Comparison of ENCODE assay signal across 20 cellular contexts in genomic region chr4:99710681-99711345, GRCh38. TPM values are rescaled to one million over a fixed set of nuclear protein-coding genes. Genes with fewer than 3 reads are reported as not detected.
A peak's percentile ranks its signal among the peaks of the same experiment; 100 is the strongest.
DNase-seq lines count a peak whose midpoint lies in the region; ATAC-seq, FAIRE-seq and TF ChIP-seq lines count a peak whose summit lies in the region.
"Had no signal": no experiment of that assay in that cellular context is flagged by ENCODE, and none has a peak within 500 bp of the region (broad histone marks: within the 10 kb centered on the region; RNA-seq: fewer than 3 reads in every experiment).

No MANE protein-coding gene starts in this region.

- peaks cover 13% of the 10 kb centered on the region for H3K4me1 Mint-ChIP-seq in activated CD4-positive, alpha-beta T cell treated with anti-CD3 and anti-CD28 coated beads for 36 hours
- no peaks in the 10 kb centered on the region for H3K4me1 Mint-ChIP-seq in activated CD4-positive, alpha-beta T cell treated with anti-CD3 and anti-CD28 coated beads, Interleukin-2, amount 10 ng/mL, durations not matched to agents 24 days and 14 days

- POLR2A ChIA-PET in activated CD4-positive, alpha-beta T cell treated with anti-CD3 and anti-CD28 coated beads for 36 hours (lab: Charles Lee) = interaction anchor here (0.5 to 0.6 kb wide), 3 partner anchors 62 to 137 kb away, joined by 3 to 12 read pairs (median 3); no protein-coding TSS in a partner anchor

- no peak overlapping the region for H3K4me3 Mint-ChIP-seq in activated CD4-positive, alpha-beta T cell treated with anti-CD3 and anti-CD28 coated beads for 36 hours
- no peak overlapping the region for H3K4me3 Mint-ChIP-seq in activated CD4-positive, alpha-beta T cell treated with anti-CD3 and anti-CD28 coated beads, Interleukin-2, amount 10 ng/mL, durations not matched to agents 24 days and 14 days

- H3K4me3 ChIP-seq in bronchial epithelial cell (ENCODE audit: low read depth, low read length) = no peak overlapping the region
- no peak overlapping the region for H3K4me3 ChIP-seq in psoas muscle
- H3K4me3 ChIP-seq: left ventricle myocardium inferior, thoracic aorta had no signal

- no peaks in the 10 kb centered on the region for H3K9me3 ChIP-seq in psoas muscle
- H3K9me3 ChIP-seq: left ventricle myocardium inferior, thoracic aorta had no signal

- FAIRE-seq in bronchial epithelial cell (lab: Jason Lieb, UNC) = peak; percentile 79
- FAIRE-seq: A204.1 had no signal

- 71 to 85% (median 81%) methylated on average over 1 of the region's 1 CpG for WGBS in psoas muscle, 3 donors

- no peaks in the 10 kb centered on the region for H3K36me3 Mint-ChIP-seq in activated CD4-positive, alpha-beta T cell treated with anti-CD3 and anti-CD28 coated beads for 36 hours (ENCODE audit: low read depth)
- H3K36me3 Mint-ChIP-seq in activated CD4-positive, alpha-beta T cell treated with anti-CD3 and anti-CD28 coated beads, Interleukin-2, amount 10 ng/mL, durations not matched to agents 24 days and 14 days (ENCODE audit: low read depth) = no peaks in the 10 kb centered on the region

- intact Hi-C loops in activated CD4-positive, alpha-beta T cell treated with anti-CD3 and anti-CD28 coated beads for 36 hours (cut with DNase I, micrococcal nuclease) = loop anchor here in 1 of 2 experiments (1.0 to 5.0 kb wide), 3 partner anchors 53 to 148 kb away; no protein-coding TSS in a partner anchor
- intact Hi-C loops in activated CD4-positive, alpha-beta T cell treated with anti-CD3 and anti-CD28 coated beads, Interleukin-2, amount 10 ng/mL, durations not matched to agents 24 days and 14 days (cut with micrococcal nuclease) = no loop called here
- intact Hi-C loops in psoas muscle (cut with DNase I) = no loop called here

- TF ChIP-seq CTCF in bronchial epithelial cell (IDR thresholded peaks at IDR 0.05; ENCODE audit: insufficient read depth, low read length, severe bottlenecking) (no peak), psoas muscle (IDR thresholded peaks at IDR 0.05) (no peak)

- no peaks in the 10 kb centered on the region for H3K36me3 ChIP-seq in bronchial epithelial cell (ENCODE audit: control insufficient read depth, insufficient read depth, low read length)
- no peaks in the 10 kb centered on the region for H3K36me3 ChIP-seq in psoas muscle (ENCODE audit: insufficient read depth in 1 of 2, low read depth in 1 of 2)
- H3K36me3 ChIP-seq: left ventricle myocardium inferior, thoracic aorta had no signal

- no peaks in the 10 kb centered on the region for H3K9me3 Mint-ChIP-seq in activated CD4-positive, alpha-beta T cell treated with anti-CD3 and anti-CD28 coated beads for 36 hours (ENCODE audit: low read depth)
- no peaks in the 10 kb centered on the region for H3K9me3 Mint-ChIP-seq in activated CD4-positive, alpha-beta T cell treated with anti-CD3 and anti-CD28 coated beads, Interleukin-2, amount 10 ng/mL, durations not matched to agents 24 days and 14 days

- H3K4me1 ChIP-seq in psoas muscle = peaks cover 16% of the 10 kb centered on the region

- H3K27ac Mint-ChIP-seq in activated CD4-positive, alpha-beta T cell treated with anti-CD3 and anti-CD28 coated beads for 36 hours = no peak overlapping the region
- H3K27ac Mint-ChIP-seq in activated CD4-positive, alpha-beta T cell treated with anti-CD3 and anti-CD28 coated beads, Interleukin-2, amount 10 ng/mL, durations not matched to agents 24 days and 14 days = no peak overlapping the region

- DNase-seq in activated CD4-positive, alpha-beta T cell treated with anti-CD3 and anti-CD28 coated beads for 36 hours = peak; percentile 5
- DNase-seq in activated CD4-positive, alpha-beta T cell treated with anti-CD3 and anti-CD28 coated beads, Interleukin-2, amount 10 ng/mL, durations not matched to agents 24 days and 14 days = no peak
- DNase-seq in M059J (ENCODE audit: low read depth) = peak; percentile 83
- DNase-seq in bronchial epithelial cell (ENCODE audit: low read depth) = peak; percentile 97
- DNase-seq in psoas muscle = no peak
- no peak for DNase-seq in LoVo (ENCODE audit: low spot score)
- no peak for DNase-seq in cerebellar nuclear complex (lab: John Stamatoyannopoulos, UW)
- DNase-seq: central memory CD4-positive, alpha-beta T cell; effector CD8-positive, alpha-beta T cell; KBM-7; left ventricle myocardium inferior; NCI-H1092 treated with DMSO at 0.1 percent for 48 hours; stimulated activated CD4-positive, alpha-beta T cell treated with anti-CD3 and anti-CD28 coated beads, Interleukin-4, amount 100 ng/mL, for 1 hour; stimulated activated CD8-positive, alpha-beta memory T cell treated with anti-CD3 and anti-CD28 coated beads, Interleukin-4, amount 100 ng/mL, for 48 hours had no signal

- peak; percentile 100 for ATAC-seq in activated CD4-positive, alpha-beta T cell treated with anti-CD3 and anti-CD28 coated beads for 36 hours
- ATAC-seq in psoas muscle = peak; percentile 67 to 91 (median 84)
- no peak for ATAC-seq in HG02870 (IDR thresholded peaks at IDR 0.05; ENCODE audit: unreplicated experiment)

- CTCF ChIA-PET in activated CD4-positive, alpha-beta T cell treated with anti-CD3 and anti-CD28 coated beads for 36 hours (lab: Charles Lee) = interaction anchor here (0.6 to 1.8 kb wide), 9 partner anchors 9 to 716 kb away, joined by 3 to 10 read pairs (median 3); partner anchors contain the start of genes METAP1 and TRMT10A

- H3K27me3 Mint-ChIP-seq in activated CD4-positive, alpha-beta T cell treated with anti-CD3 and anti-CD28 coated beads for 36 hours = peaks cover 11% of the 10 kb centered on the region
- H3K27me3 Mint-ChIP-seq in activated CD4-positive, alpha-beta T cell treated with anti-CD3 and anti-CD28 coated beads, Interleukin-2, amount 10 ng/mL, durations not matched to agents 24 days and 14 days = peaks cover 2% of the 10 kb centered on the region

- H3K27ac ChIP-seq in psoas muscle = peak overlapping the region; percentile 53
- H3K27ac ChIP-seq: C4-2B, left ventricle myocardium inferior, thoracic aorta had no signal

- no peaks in the 10 kb centered on the region for H3K27me3 ChIP-seq in bronchial epithelial cell (ENCODE audit: control insufficient read depth, insufficient read depth, low read length)
- H3K27me3 ChIP-seq in psoas muscle (ENCODE audit: insufficient read depth in 3 of 3, low read length in 2 of 3) = no peaks in the 10 kb centered on the region

RNA-seq across cellular contexts. Expression of gene C4orf54, which starts 53.2 kb away (rescaled TPM):
- total RNA-seq in activated CD4-positive, alpha-beta T cell treated with anti-CD3 and anti-CD28 coated beads for 36 hours = not detected
- total RNA-seq in activated CD4-positive, alpha-beta T cell treated with anti-CD3 and anti-CD28 coated beads, Interleukin-2, amount 10 ng/mL, durations not matched to agents 24 days and 14 days = not detected in 2 replicates
- 0.02 and 0.37 TPM in 2 replicates for total RNA-seq in M059J (2014; rRNA removed; shearing (Covaris generic))
- under 0.01 TPM in 2 replicates for total RNA-seq in bronchial epithelial cell
- total RNA-seq in psoas muscle = 100 to 1,000 TPM in 2 of 4 donors, 10 to 100 TPM in 2; 58.1 to 151 (median 92.5) TPM
- 10 to 100 TPM in 2 of 3 donors, 1 to 10 TPM in 1; 3.3 to 35.7 (median 34.0) TPM for polyA plus RNA-seq in psoas muscle
- total RNA-seq: omental fat pad; T-helper 1 cell treated with Interleukin-12 subunit alpha and Interleukin-12 subunit beta and Interleukin-4 antibody, amounts not matched to agents 30 ng/mL and 1 ng/mL, for 36 hours had no signal

Comparison
In these comparisons a context has a peak if more than half of its experiments do, and no peak if none do; other contexts are left out.
1. DNase-seq: peak in activated CD4-positive, alpha-beta T cell treated with anti-CD3 and anti-CD28 coated beads for 36 hours (single experiment), M059J (single experiment) and bronchial epithelial cell (single experiment); none in activated CD4-positive, alpha-beta T cell treated with anti-CD3 and anti-CD28 coated beads, Interleukin-2, amount 10 ng/mL, durations not matched to agents 24 days and 14 days (single experiment), psoas muscle (0 of 2), LoVo (single experiment) and cerebellar nuclear complex (0 of 2).
2. RNA of gene C4orf54, which starts 53.2 kb away (total RNA-seq): 58.1 to 151 TPM in psoas muscle; 0.02 to 0.37 TPM in M059J, not detected in activated CD4-positive, alpha-beta T cell treated with anti-CD3 and anti-CD28 coated beads for 36 hours, not detected in activated CD4-positive, alpha-beta T cell treated with anti-CD3 and anti-CD28 coated beads, Interleukin-2, amount 10 ng/mL, durations not matched to agents 24 days and 14 days and under 0.01 TPM in bronchial epithelial cell; every median in the first group is over 10 times any median in the second.